7 cellular contexts compared by ENCODE assay signal in the genomic region with DNA sequence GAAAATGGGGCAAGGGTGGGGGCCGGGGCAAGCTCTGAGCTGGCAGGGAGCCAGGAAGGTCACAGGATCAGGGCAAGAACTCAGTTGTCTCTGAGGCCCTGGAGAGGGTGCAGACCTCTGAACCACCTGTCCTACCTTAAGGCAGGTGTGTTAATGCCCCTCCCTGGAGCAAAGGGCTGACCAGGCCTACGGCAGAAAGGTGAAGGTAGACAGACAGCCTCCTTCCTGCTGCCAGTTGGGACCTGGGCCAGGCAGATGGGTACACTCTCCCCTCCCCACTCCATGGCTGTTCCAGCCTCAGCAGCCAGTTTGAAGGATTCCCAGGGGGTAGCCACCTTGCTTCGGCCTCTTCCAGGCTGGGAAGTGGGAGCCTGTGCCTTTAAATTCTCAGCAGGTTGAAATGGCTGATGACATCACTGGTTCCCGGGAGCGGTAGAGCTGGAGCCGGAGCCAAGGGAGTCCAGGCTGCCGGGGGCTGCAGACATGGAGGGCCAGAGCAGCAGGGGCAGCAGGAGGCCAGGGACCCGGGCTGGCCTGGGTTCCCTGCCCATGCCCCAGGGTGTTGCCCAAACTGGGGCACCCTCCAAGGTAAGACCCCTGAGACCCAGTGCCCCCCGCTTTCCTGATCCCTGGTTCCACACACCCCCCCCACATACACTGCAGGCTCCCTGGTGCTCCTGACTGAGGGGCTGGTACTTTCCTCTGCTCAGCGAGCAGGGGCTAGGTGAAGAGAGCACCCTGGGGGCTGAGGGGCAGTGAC. TPM values are rescaled to one million over a fixed set of nuclear protein-coding genes. Genes with fewer than 3 reads are reported as not detected.
A peak's percentile ranks its signal among the peaks of the same experiment; 100 is the strongest.
DNase-seq lines count a peak whose midpoint lies in the region; TF ChIP-seq lines count a peak whose summit lies in the region.

A gene with protein sequence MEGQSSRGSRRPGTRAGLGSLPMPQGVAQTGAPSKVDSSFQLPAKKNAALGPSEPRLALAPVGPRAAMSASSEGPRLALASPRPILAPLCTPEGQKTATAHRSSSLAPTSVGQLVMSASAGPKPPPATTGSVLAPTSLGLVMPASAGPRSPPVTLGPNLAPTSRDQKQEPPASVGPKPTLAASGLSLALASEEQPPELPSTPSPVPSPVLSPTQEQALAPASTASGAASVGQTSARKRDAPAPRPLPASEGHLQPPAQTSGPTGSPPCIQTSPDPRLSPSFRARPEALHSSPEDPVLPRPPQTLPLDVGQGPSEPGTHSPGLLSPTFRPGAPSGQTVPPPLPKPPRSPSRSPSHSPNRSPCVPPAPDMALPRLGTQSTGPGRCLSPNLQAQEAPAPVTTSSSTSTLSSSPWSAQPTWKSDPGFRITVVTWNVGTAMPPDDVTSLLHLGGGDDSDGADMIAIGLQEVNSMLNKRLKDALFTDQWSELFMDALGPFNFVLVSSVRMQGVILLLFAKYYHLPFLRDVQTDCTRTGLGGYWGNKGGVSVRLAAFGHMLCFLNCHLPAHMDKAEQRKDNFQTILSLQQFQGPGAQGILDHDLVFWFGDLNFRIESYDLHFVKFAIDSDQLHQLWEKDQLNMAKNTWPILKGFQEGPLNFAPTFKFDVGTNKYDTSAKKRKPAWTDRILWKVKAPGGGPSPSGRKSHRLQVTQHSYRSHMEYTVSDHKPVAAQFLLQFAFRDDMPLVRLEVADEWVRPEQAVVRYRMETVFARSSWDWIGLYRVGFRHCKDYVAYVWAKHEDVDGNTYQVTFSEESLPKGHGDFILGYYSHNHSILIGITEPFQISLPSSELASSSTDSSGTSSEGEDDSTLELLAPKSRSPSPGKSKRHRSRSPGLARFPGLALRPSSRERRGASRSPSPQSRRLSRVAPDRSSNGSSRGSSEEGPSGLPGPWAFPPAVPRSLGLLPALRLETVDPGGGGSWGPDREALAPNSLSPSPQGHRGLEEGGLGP (plus strand): TSS at position 435 of the 760 bp plus-strand sequence. CDS start 49 bp downstream, at position 484.

- H3K9me3 Mint-ChIP-seq in nephron = no peaks in the 10 kb centered on the region

- DNase-seq in HT-29 (ENCODE audit: low spot score) (peak; percentile 38), RPMI7951 (ENCODE audit: low read depth) (peak; percentile 48), fibroblast of lung (ENCODE audit: low read depth in 2 of 2) (peak; percentile 37 to 57), putamen (ENCODE audit: low spot score) (no peak)
- no peak for DNase-seq in central memory CD4-positive, alpha-beta T cell
- DNase-seq in stimulated activated naive CD4-positive, alpha-beta T cell (lab: John Stamatoyannopoulos, UW) = no peak

- H3K36me3 Mint-ChIP-seq in nephron (ENCODE audit: low read depth) = no peaks in the 10 kb centered on the region

- H3K4me3 ChIP-seq in fibroblast of lung (replicated peaks in 1 of 4; ENCODE audit: control extremely low read depth in 1 of 4, insufficient read depth in 1 of 4, low read depth in 3 of 4, low read length in 4 of 4) = peak within 1 kb of the TSS in 3 of 4 experiments; percentile 18 to 40 (median 40)

- peak within 1 kb of the TSS; percentile 8 for H3K9ac ChIP-seq in fibroblast of lung (ENCODE audit: insufficient read depth, low read length)

- peaks cover 22% of the 10 kb centered on the region for H3K4me1 Mint-ChIP-seq in nephron

- no peaks in the 10 kb centered on the region for H4K20me1 ChIP-seq in fibroblast of lung (ENCODE audit: control insufficient read depth, extremely low read depth, insufficient read depth, low read length)

- H3K36me3 ChIP-seq in fibroblast of lung (ENCODE audit: control insufficient read depth, insufficient read depth, low read length) = no peaks in the 10 kb centered on the region

- H3K27ac ChIP-seq in fibroblast of lung (ENCODE audit: insufficient read depth, low read length) = no peak within 1 kb of the TSS

- peak within 1 kb of the TSS; percentile 67 for H2AFZ ChIP-seq in fibroblast of lung (ENCODE audit: low read length)

- peak within 1 kb of the TSS; percentile 71 for H3K4me2 ChIP-seq in fibroblast of lung (ENCODE audit: extremely low read depth, insufficient read depth, low read length)

- TF ChIP-seq CTCF in fibroblast of lung (conservative IDR thresholded peaks at IDR 0.05 in 1 of 2, IDR thresholded peaks at IDR 0.05 in 1 of 2; ENCODE audit: low read depth in 1 of 2, low read length in 2 of 2) (no peak), nephron (IDR thresholded peaks at IDR 0.05; ENCODE audit: unreplicated experiment in 3 of 3) (no peak)

- peak within 1 kb of the TSS in 1 of 3 experiments; percentile 66 for H3K27ac Mint-ChIP-seq in nephron

- H3K79me2 ChIP-seq in fibroblast of lung (ENCODE audit: control insufficient read depth, insufficient read depth, low read length) = no peaks in the 10 kb centered on the region

- peaks cover 3% of the 10 kb centered on the region for H3K4me1 ChIP-seq in fibroblast of lung (ENCODE audit: control insufficient read depth, extremely low read depth, insufficient read depth, low read length)

- H3K27me3 ChIP-seq in fibroblast of lung (ENCODE audit: control insufficient read depth, insufficient read depth, low read length) = no peaks in the 10 kb centered on the region

- no peaks in the 10 kb centered on the region for H3K9me3 ChIP-seq in fibroblast of lung (ENCODE audit: control insufficient read depth, insufficient read depth, low read depth, low read length)

- peak within 1 kb of the TSS; percentile 65 to 79 (median 78) for H3K4me3 Mint-ChIP-seq in nephron

- H3K27me3 Mint-ChIP-seq in nephron (ENCODE audit: low read depth) = peaks cover 11% of the 10 kb centered on the region

RNA-seq across cellular contexts. Expression of the gene that starts here (rescaled TPM):
- total RNA-seq in HT-29 (2014; rRNA removed; shearing (Covaris generic)) = 1.8 TPM in 2 replicates
- total RNA-seq in RPMI7951 (2014; rRNA removed; shearing (Covaris generic)) = 0.12 and 0.29 TPM in 2 replicates
- total RNA-seq in fibroblast of lung = 0.26 and 0.33 TPM in 2 replicates
- 0.17 and 0.23 TPM in 2 replicates for polyA plus RNA-seq in fibroblast of lung
- polyA plus RNA-seq in fibroblast of lung (2012) = 0.44 and 0.45 TPM in 2 replicates
- 0.27 TPM in 1 of 2 replicates, not detected in the other for polyA minus RNA-seq in fibroblast of lung (ENCODE audit: low replicate concordance)

Comparison
In these comparisons a context has a peak if more than half of its experiments do, and no peak if none do; other contexts are left out.
1. Peak in DNase-seq in RPMI7951; RNA of the gene not detected or under 1 TPM.
2. Peak in DNase-seq, H3K4me3 ChIP-seq, H3K9ac ChIP-seq and H3K4me2 ChIP-seq in fibroblast of lung; RNA of the gene not detected or under 1 TPM.